ENCODE assay signal across 1 cellular context in the genomic region with DNA sequence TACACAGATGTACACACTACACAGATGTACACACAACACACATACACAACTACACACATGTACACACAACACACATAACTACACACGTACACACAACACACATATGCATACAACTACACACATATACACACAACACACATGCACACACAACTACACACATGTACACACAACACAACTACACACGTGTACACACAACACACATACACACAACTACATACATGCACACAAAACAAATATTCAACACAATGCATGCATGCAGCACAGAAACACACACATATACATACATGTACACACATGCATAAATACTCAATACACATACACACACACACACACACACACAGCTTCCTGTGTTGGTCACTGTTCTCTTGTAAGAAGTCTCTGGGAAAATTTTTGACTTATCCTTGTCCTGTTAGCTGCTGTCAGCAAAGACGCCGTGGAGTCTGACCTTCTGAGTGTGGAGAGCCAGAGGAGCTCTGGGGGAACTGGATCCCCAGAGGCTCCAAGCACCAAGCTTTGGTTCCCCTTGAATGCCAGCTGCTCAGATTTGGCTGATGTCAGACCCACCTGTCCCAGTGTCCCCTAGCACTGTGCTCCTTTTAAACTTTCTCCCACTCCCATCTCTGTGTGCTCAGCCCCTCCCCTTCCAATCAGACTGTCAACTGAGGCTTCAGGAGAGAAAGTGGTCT.
TF ChIP-seq lines count a peak whose summit lies in the region.

No MANE protein-coding gene starts in this region.

TF ChIP-seq in H1, 55 proteins besides CTCF, POLR2A, EP300 and RAD21 (continued from another document):
- TF ChIP-seq ZNF274 (IDR thresholded peaks at IDR 0.05; ENCODE audit: borderline replicate concordance, extremely low read depth, low read length): no peak
